Comparison of ENCODE assay signal across 18 cellular contexts in genomic region chr5:33475706-33476105, GRCh38.
"Had no signal": no experiment of that assay in that cellular context is flagged by ENCODE, and none has a peak within 500 bp of the region (broad histone marks: within the 10 kb centered on the region; RNA-seq: fewer than 3 reads in every experiment).

No MANE protein-coding gene starts in this region.

- H3K4me1 ChIP-seq: prostate gland, right lobe of liver had no signal

- H3K27ac ChIP-seq: prostate gland, right lobe of liver, thoracic aorta, WERI-Rb-1 had no signal

- DNase-seq: activated CD4-positive, alpha-beta memory T cell treated with anti-CD3 and anti-CD28 coated beads, Interleukin-2, amount 10 ng/mL, durations not matched to agents 7 days and 5 days; activated CD4-positive, alpha-beta T cell treated with anti-CD3 and anti-CD28 coated beads for 36 hours; activated naive CD4-positive, alpha-beta T cell treated with anti-CD3 and anti-CD28 coated beads, Interleukin-2, amount 10 ng/mL, durations not matched to agents 7 days and 5 days; activated T-cell treated with anti-CD3 and anti-CD28 coated beads, Interleukin-2, amount 50 U/mL, for 24 hours; dermis blood vessel endothelial cell; head of caudate nucleus; kidney glomerular epithelial cell; left ventricle myocardium superior; mesenchymal stem cell; occipital lobe; right lobe of liver; WERI-Rb-1 had no signal

- FAIRE-seq: astrocyte, bronchial epithelial cell, frontal cortex had no signal

- H3K27me3 ChIP-seq: right lobe of liver had no signal

- H3K36me3 ChIP-seq: prostate gland had no signal

- H3K4me2 ChIP-seq: smooth muscle cell had no signal

- H3K9me3 ChIP-seq: prostate gland, right lobe of liver, thoracic aorta had no signal

- H3K4me3 ChIP-seq: prostate gland, right lobe of liver, smooth muscle cell, thoracic aorta had no signal
